ENCODE assay signal across 9 cellular contexts in genomic region chr1:100834779-100835645, GRCh38. TPM values are rescaled to one million over a fixed set of nuclear protein-coding genes. Genes with fewer than 3 reads are reported as not detected.
A peak's percentile ranks its signal among the peaks of the same experiment; 100 is the strongest.
DNase-seq lines count a peak whose midpoint lies in the region; ATAC-seq, FAIRE-seq and TF ChIP-seq lines count a peak whose summit lies in the region.
"Had no signal": no experiment of that assay in that cellular context is flagged by ENCODE, and none has a peak within 500 bp of the region (broad histone marks: within the 10 kb centered on the region; RNA-seq: fewer than 3 reads in every experiment).

No MANE protein-coding gene starts in this region.

- no peaks in the 10 kb centered on the region for H3K9me3 Mint-ChIP-seq in natural killer cell

- TF ChIP-seq RAD21 in A549 (conservative IDR thresholded peaks at IDR 0.05 in 1 of 2, IDR thresholded peaks at IDR 0.05 in 1 of 2), result peak in 1 of 2 experiments; percentile 27; a peak in 1 of 5 replicates

- 70% methylated on average over 5 of the region's 5 CpGs for WGBS in A549 (ENCODE audit: missing lambda C conversion rate)
- WGBS in gastroesophageal sphincter (ENCODE audit: low coverage in 1 of 2), 2 donors, result 56 to 84% methylated on average over 3 to 5 of the region's 5 CpGs

- H3K4me3 ChIP-seq in A549 (no peak overlapping the region), GM12865 (ENCODE audit: low read depth, low read length) (no peak overlapping the region), gastroesophageal sphincter (no peak overlapping the region)

- POLR2A ChIA-PET in A549 (lab: Yijun Ruan, JAX), result no interaction called here

- H3K36me3 Mint-ChIP-seq in natural killer cell, result no peaks in the 10 kb centered on the region
- H3K36me3 Mint-ChIP-seq: brain had no signal

- TF ChIP-seq EP300 in A549 (IDR thresholded peaks at IDR 0.05), result no peak
- no peak for TF ChIP-seq EP300 in gastroesophageal sphincter (IDR thresholded peaks at IDR 0.05)

- H3K27me3 ChIP-seq in gastroesophageal sphincter, result no peaks in the 10 kb centered on the region

- intact Hi-C loops in natural killer cell (cut with micrococcal nuclease), result no loop called here

- no peaks in the 10 kb centered on the region for H3K36me3 ChIP-seq in gastroesophageal sphincter

- H3K9me3 ChIP-seq in A549 (no peaks in the 10 kb centered on the region), gastroesophageal sphincter (no peaks in the 10 kb centered on the region)

- no peak overlapping the region for H3K4me3 Mint-ChIP-seq in natural killer cell
- H3K4me3 Mint-ChIP-seq: brain had no signal

- TF ChIP-seq CTCF in A549 (IDR thresholded peaks at IDR 0.05), result 0 out of 3 replicates have a peak, but pooled peaks have one; percentile 6
- peak; percentile 60 for TF ChIP-seq CTCF in GM12865 (IDR thresholded peaks at IDR 0.05; ENCODE audit: insufficient read depth, low read depth, low read length, missing control alignments)
- peak; percentile 41 for TF ChIP-seq CTCF in natural killer cell (IDR thresholded peaks at IDR 0.05)
- peak in 1 of 4 experiments; percentile 39 for TF ChIP-seq CTCF in gastroesophageal sphincter (IDR thresholded peaks at IDR 0.05)

- no peak overlapping the region for H3K4me2 ChIP-seq in A549

- ATAC-seq in A549 (peak in 1 of 2 experiments; percentile 71; a peak in 3 of 6 replicates), HG03432 (IDR thresholded peaks at IDR 0.05; ENCODE audit: unreplicated experiment) (peak; percentile 59), natural killer cell (no peak), gastroesophageal sphincter (no peak), HG03039 (IDR thresholded peaks at IDR 0.05; ENCODE audit: unreplicated experiment) (no peak)

- H3K4me1 Mint-ChIP-seq in natural killer cell, result peaks cover 0 to 4% of the 10 kb centered on the region in 2 donors

- DNase-seq in A549 (ENCODE audit: low read depth in 1 of 2, low spot score in 1 of 2), result peak; percentile 2 to 21
- peak; percentile 47 for DNase-seq in GM12865 (ENCODE audit: low read depth)
- DNase-seq in UCSD-AML1 (lab: John Stamatoyannopoulos, UW; ENCODE audit: unreplicated experiment), result peak; percentile 16
- no peak for DNase-seq in natural killer cell
- DNase-seq in cerebellum (ENCODE audit: low spot score), result no peak

- FAIRE-seq in A549 (lab: Jason Lieb, UNC), result no peak

- H3K4me1 ChIP-seq in A549, result no peaks in the 10 kb centered on the region
- H3K4me1 ChIP-seq in gastroesophageal sphincter, result no peaks in the 10 kb centered on the region

- H3K27ac ChIP-seq in A549, result no peak overlapping the region
- no peak overlapping the region for H3K27ac ChIP-seq in gastroesophageal sphincter

- no peak overlapping the region for H3K27ac Mint-ChIP-seq in natural killer cell

- peaks cover 4 to 9% of the 10 kb centered on the region in 2 donors for H3K27me3 Mint-ChIP-seq in natural killer cell (ENCODE audit: low read depth in 2 of 2)

- CTCF ChIA-PET in A549 (lab: Yijun Ruan, JAX), result interaction anchor here (1.4 kb wide), 1 partner anchor 33 kb away, joined by 3 read pairs; no protein-coding TSS in a partner anchor

- TF ChIP-seq POLR2A in A549 (IDR thresholded peaks at IDR 0.05; ENCODE audit: low read length) (no peak), gastroesophageal sphincter (IDR thresholded peaks at IDR 0.05) (no peak)

TF ChIP-seq in A549, 52 proteins besides CTCF, POLR2A, EP300 and RAD21:
- TF ChIP-seq HMGXB4 (CRISPR knock-in tag; IDR thresholded peaks at IDR 0.05; ENCODE audit: borderline replicate concordance), result no peak
- no peak for TF ChIP-seq CHD4 (IDR thresholded peaks at IDR 0.05; ENCODE audit: borderline replicate concordance)
- TF ChIP-seq EHMT2 (IDR thresholded peaks at IDR 0.05; ENCODE audit: low read depth), result no peak
- no peak for TF ChIP-seq ZSCAN20 (CRISPR knock-in tag; IDR thresholded peaks at IDR 0.05)
- no peak for TF ChIP-seq NFE2L2 (conservative IDR thresholded peaks at IDR 0.05; ENCODE audit: low read length)
- no peak for TF ChIP-seq HOXB13 (CRISPR knock-in tag; IDR thresholded peaks at IDR 0.05; ENCODE audit: low read depth)
- TF ChIP-seq REST (IDR thresholded peaks at IDR 0.05), result no peak
- no peak for TF ChIP-seq EHF (CRISPR knock-in tag; IDR thresholded peaks at IDR 0.05)

RNA-seq across cellular contexts. Expression of gene EXTL2, which starts 59.6 kb away (rescaled TPM):
- polyA plus RNA-seq in A549 (2011; rRNA removed) (19.1 and 22.4 TPM in 2 replicates), A549 (2017; fragmentation: RNase III; extraction: RNeasy Plus Mini Kit Qiagen cat#74134 plus additional on column Dnase treatment) (9.2 to 10.7 TPM (median 9.4 TPM) in 3 replicates)
- polyA plus RNA-seq in A549 (2012; cell fraction: cytosol; rRNA removed), result 3.1 and 3.4 TPM in 2 replicates
- 2.9 and 4.9 TPM in 2 replicates for polyA plus RNA-seq in A549 (2012; cell fraction: nucleus; rRNA removed)
- 3.2 and 4.8 TPM in 2 replicates for polyA minus RNA-seq in A549 (2011; rRNA and poly(A)+ RNA removed)
- total RNA-seq in natural killer cell (1 to 10 TPM; 3.5 to 5.8 (median 3.9) TPM), gastroesophageal sphincter (10 to 100 TPM; 10.6 to 22.1 (median 16.7) TPM), cerebellum (38.5 TPM)

Comparison
In these comparisons a context has a peak if more than half of its experiments do, and no peak if none do; other contexts are left out.
1. DNase-seq: peak in A549 (2 of 2), GM12865 (single experiment) and UCSD-AML1 (single experiment); none in natural killer cell (single experiment) and cerebellum (single experiment).